17 cellular contexts compared by ENCODE assay signal in genomic region chr1:215958836-215959235, GRCh38.
"Had no signal": no experiment of that assay in that cellular context is flagged by ENCODE, and none has a peak within 500 bp of the region (broad histone marks: within the 10 kb centered on the region; RNA-seq: fewer than 3 reads in every experiment).

No MANE protein-coding gene starts in this region.

- H3K4me1 ChIP-seq: suprapubic skin, upper lobe of left lung had no signal

- DNase-seq: activated CD4-positive, alpha-beta T cell treated with anti-CD3 and anti-CD28 coated beads, Interleukin-2, amount 50 U/mL, for 4 hours; activated CD4-positive, CD25-positive, alpha-beta regulatory T cell treated with anti-CD3 and anti-CD28 coated beads, Interleukin-2, amount 50 U/mL, for 72 hours; activated naive CD4-positive, alpha-beta T cell treated with anti-CD3 and anti-CD28 coated beads, Interleukin-2, amount 50 U/mL, for 16 hours; activated T-cell treated with anti-CD3 and anti-CD28 coated beads, Interleukin-2, amount 50 U/mL, for 1 hour; amniotic stem cell; effector memory CD8-positive, alpha-beta T cell; foreskin fibroblast; head of caudate nucleus; left colon; naive thymus-derived CD4-positive, alpha-beta T cell; nucleus accumbens; stimulated activated CD4-positive, alpha-beta T cell treated with anti-CD3 and anti-CD28 coated beads, Interleukin-2, amount 100 ng/mL, for 24 hours; stimulated activated naive CD4-positive, alpha-beta T cell treated with Interleukin-2 at 50 U/mL for 16 hours; upper lobe of left lung had no signal

- H3K36me3 ChIP-seq: suprapubic skin, upper lobe of left lung had no signal

- H3K4me3 ChIP-seq: lung, suprapubic skin, upper lobe of left lung had no signal

- H3K27ac ChIP-seq: suprapubic skin, upper lobe of left lung had no signal

- ATAC-seq: effector memory CD8-positive, alpha-beta T cell; left colon; naive thymus-derived CD4-positive, alpha-beta T cell; sciatic nerve had no signal

- H3K9me3 ChIP-seq: suprapubic skin, upper lobe of left lung had no signal

- H3K27me3 ChIP-seq: upper lobe of left lung had no signal
